In the genomic region with DNA sequence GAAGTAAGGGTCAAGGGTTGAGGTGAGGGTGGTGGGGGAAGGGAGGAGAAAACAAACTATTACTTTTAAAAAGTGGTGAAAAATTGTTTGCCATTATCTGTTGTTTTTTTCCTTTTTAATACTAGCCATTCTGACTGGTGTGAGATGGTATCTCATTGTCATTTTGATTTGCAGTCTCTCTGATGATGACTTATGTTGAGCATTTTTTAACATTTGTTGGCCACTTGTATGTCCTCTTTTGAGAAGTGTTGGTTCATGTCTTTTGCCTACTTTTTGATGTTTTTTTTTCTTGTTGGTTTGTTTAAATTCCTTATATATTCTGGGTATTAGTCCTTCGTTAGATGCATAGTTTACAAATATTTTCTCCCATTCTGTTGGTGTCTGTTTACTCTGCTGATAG, we compare ENCODE assay signal across 2 cellular contexts.
TF ChIP-seq lines count a peak whose summit lies in the region.

No MANE protein-coding gene starts in this region.

TF ChIP-seq in K562, 482 proteins besides CTCF, POLR2A, EP300 and RAD21:
- TF ChIP-seq DEAF1 (CRISPR knock-in tag; IDR thresholded peaks at IDR 0.05) (no peak), MEIS2 (IDR thresholded peaks at IDR 0.05; ENCODE audit: partially characterized antibody) (peak; percentile 5)

TF ChIP-seq in HepG2, 621 proteins besides CTCF, POLR2A, EP300 and RAD21:
- no peak for TF ChIP-seq POGK (CRISPR knock-in tag; conservative IDR thresholded peaks at IDR 0.05)
